8 cellular contexts compared by ENCODE assay signal in genomic region chr20:23420943-23421925, GRCh38. TPM values are rescaled to one million over a fixed set of nuclear protein-coding genes. Genes with fewer than 3 reads are reported as not detected.
A peak's percentile ranks its signal among the peaks of the same experiment; 100 is the strongest.
DNase-seq lines count a peak whose midpoint lies in the region; ATAC-seq and TF ChIP-seq lines count a peak whose summit lies in the region.

NAPB (minus strand) TSS chr20:23421488; CDS start chr20:23421402, 86 bp downstream.

- peak; percentile 89 for ATAC-seq in GM19438 (IDR thresholded peaks at IDR 0.05; ENCODE audit: low read depth, unreplicated experiment)
- peak; percentile 95 for ATAC-seq in HG03571 (IDR thresholded peaks at IDR 0.05; ENCODE audit: unreplicated experiment)

- CTCF ChIA-PET in CD4-positive, alpha-beta memory T cell (lab: Charles Lee; ENCODE audit: partially characterized antibody) = interaction anchor here (0.6 to 7.7 kb wide), 7 partner anchors 12 to 80 kb away, joined by 3 to 66 read pairs (median 8); partner anchors contain the start of gene NXT1

- intact Hi-C loops in CD4-positive, alpha-beta memory T cell (cut with micrococcal nuclease) = loop anchor here (1.0 to 5.0 kb wide), 5 partner anchors 59 to 1971 kb away; partner anchors contain the start of genes ABHD12, ACSS1, ENTPD6 and GZF1
- intact Hi-C loops in dendritic cell treated with granulocyte-macrophage colony-stimulating factor and Interleukin-4, amounts not matched to agents 40 ng/mL and 50 ng/mL, for 4 days (cut with micrococcal nuclease) = loop anchor here (5.0 kb wide), 1 partner anchor 59 kb away; the partner anchor contains the start of gene GZF1

- no peaks in the 10 kb centered on the region for H3K9me3 ChIP-seq in CD4-positive, alpha-beta memory T cell (ENCODE audit: control insufficient read depth in 1 of 2, low read length in 2 of 2)
- no peaks in the 10 kb centered on the region for H3K9me3 ChIP-seq in liver (ENCODE audit: control insufficient read depth in 4 of 4, low read length in 3 of 4)

- no peaks in the 10 kb centered on the region for H3K27me3 ChIP-seq in CD4-positive, alpha-beta memory T cell (ENCODE audit: insufficient read depth, low read length)
- no peaks in the 10 kb centered on the region for H3K27me3 ChIP-seq in liver (ENCODE audit: control insufficient read depth in 4 of 4, insufficient read depth in 4 of 4, low read length in 3 of 4)

- H3K4me3 ChIP-seq in CD4-positive, alpha-beta memory T cell (ENCODE audit: low read length in 2 of 2) = peak within 1 kb of the TSS; percentile 73 to 84
- H3K4me3 ChIP-seq in liver (ENCODE audit: low read depth in 1 of 3, low read length in 3 of 3) = peak within 1 kb of the TSS; percentile 65 to 96 (median 81)

- H3K27me3 Mint-ChIP-seq in CD4-positive, alpha-beta memory T cell = peaks cover 5 to 10% of the 10 kb centered on the region in 2 donors
- peaks cover 8% of the 10 kb centered on the region for H3K27me3 Mint-ChIP-seq in dendritic cell treated with granulocyte-macrophage colony-stimulating factor and Interleukin-4, amounts not matched to agents 40 ng/mL and 50 ng/mL, for 4 days

- H3K9ac ChIP-seq in liver (ENCODE audit: low read depth in 1 of 2, low read length in 2 of 2) = peak within 1 kb of the TSS; percentile 78 to 80

- H3K27ac Mint-ChIP-seq in CD4-positive, alpha-beta memory T cell = peak within 1 kb of the TSS; percentile 84 to 91 (median 89)
- peak within 1 kb of the TSS; percentile 83 for H3K27ac Mint-ChIP-seq in dendritic cell treated with granulocyte-macrophage colony-stimulating factor and Interleukin-4, amounts not matched to agents 40 ng/mL and 50 ng/mL, for 4 days

- no peaks in the 10 kb centered on the region for H3K9me3 Mint-ChIP-seq in CD4-positive, alpha-beta memory T cell
- no peaks in the 10 kb centered on the region for H3K9me3 Mint-ChIP-seq in dendritic cell treated with granulocyte-macrophage colony-stimulating factor and Interleukin-4, amounts not matched to agents 40 ng/mL and 50 ng/mL, for 4 days

- under 1% methylated on average over 64 of the region's 64 CpGs for WGBS in liver

- peaks cover 0 to 2% of the 10 kb centered on the region in 2 donors for H3K36me3 Mint-ChIP-seq in CD4-positive, alpha-beta memory T cell
- H3K36me3 Mint-ChIP-seq in dendritic cell treated with granulocyte-macrophage colony-stimulating factor and Interleukin-4, amounts not matched to agents 40 ng/mL and 50 ng/mL, for 4 days (ENCODE audit: low read depth) = peaks cover 11% of the 10 kb centered on the region

- peak within 1 kb of the TSS; percentile 72 for H3K27ac ChIP-seq in CD4-positive, alpha-beta memory T cell (ENCODE audit: low read depth, low read length)
- peak within 1 kb of the TSS; percentile 93 to 95 for H3K27ac ChIP-seq in liver (ENCODE audit: low read depth in 1 of 2, low read length in 2 of 2)

- POLR2A ChIA-PET in CD4-positive, alpha-beta memory T cell (lab: Charles Lee; ENCODE audit: partially characterized antibody) = interaction anchor here (0.9 to 7.6 kb wide), 8 partner anchors 11 to 1827 kb away, joined by 3 to 86 read pairs (median 4); partner anchors contain the start of genes GZF1, NXT1 and PYGB

- H3K36me3 ChIP-seq in CD4-positive, alpha-beta memory T cell (ENCODE audit: insufficient read depth, low read length) = no peaks in the 10 kb centered on the region
- H3K36me3 ChIP-seq in liver (ENCODE audit: control insufficient read depth in 4 of 4, insufficient read depth in 3 of 4, low read depth in 1 of 4, low read length in 3 of 4) = no peaks in the 10 kb centered on the region

- H3K4me1 ChIP-seq in CD4-positive, alpha-beta memory T cell (ENCODE audit: insufficient read depth, low read length) = peaks cover 21% of the 10 kb centered on the region
- peaks cover 1 to 24% (median 13%) of the 10 kb centered on the region in 4 donors for H3K4me1 ChIP-seq in liver (ENCODE audit: control insufficient read depth in 4 of 4, insufficient read depth in 4 of 4, low read length in 3 of 4)

- H3K4me1 Mint-ChIP-seq in CD4-positive, alpha-beta memory T cell = peaks cover 16 to 33% (median 26%) of the 10 kb centered on the region in 4 donors
- H3K4me1 Mint-ChIP-seq in dendritic cell treated with granulocyte-macrophage colony-stimulating factor and Interleukin-4, amounts not matched to agents 40 ng/mL and 50 ng/mL, for 4 days (ENCODE audit: low read depth) = peaks cover 8% of the 10 kb centered on the region

- peak; percentile 60 for TF ChIP-seq CTCF in liver (IDR thresholded peaks at IDR 0.05; ENCODE audit: low read depth, low read length, missing input control)

- peak within 1 kb of the TSS; percentile 83 to 91 (median 87) for H3K4me3 Mint-ChIP-seq in CD4-positive, alpha-beta memory T cell
- peak within 1 kb of the TSS; percentile 80 for H3K4me3 Mint-ChIP-seq in dendritic cell treated with granulocyte-macrophage colony-stimulating factor and Interleukin-4, amounts not matched to agents 40 ng/mL and 50 ng/mL, for 4 days

- TF ChIP-seq RAD21 in liver (IDR thresholded peaks at IDR 0.05) = peak; percentile 36 to 55

- DNase-seq in CD4-positive, alpha-beta memory T cell = peak; percentile 90 to 92 (median 91)
- DNase-seq in NCI-H748 treated with DMSO at 0.1 percent for 48 hours (lab: John Stamatoyannopoulos, UW) = peak; percentile 83
- peak; percentile 81 to 88 for DNase-seq in activated CD4-positive, alpha-beta T cell treated with anti-CD3 and anti-CD28 coated beads, Interleukin-2, amount 50 U/mL, for 24 hours (ENCODE audit: low read depth in 1 of 2, low spot score in 1 of 2)
- peak; percentile 94 for DNase-seq in stimulated activated CD4-positive, alpha-beta T cell treated with anti-CD3 and anti-CD28 coated beads, Interleukin-4, amount 100 ng/mL, for 1 hour

TF ChIP-seq in liver, 16 proteins besides CTCF, POLR2A, EP300 and RAD21:
- TF ChIP-seq YY1 (IDR thresholded peaks at IDR 0.05) = peak; percentile 98
- TF ChIP-seq GABPA (IDR thresholded peaks at IDR 0.05 in 1 of 2, conservative IDR thresholded peaks at IDR 0.05 in 1 of 2) = peak in 1 of 2 donors; percentile 19
- TF ChIP-seq FOXA2 (IDR thresholded peaks at IDR 0.05) = no peak
- TF ChIP-seq NR2F2 (IDR thresholded peaks at IDR 0.05) = peak; percentile 48

RNA-seq across cellular contexts. Expression of gene NAPB, which starts in this region (rescaled TPM):
- total RNA-seq in CD4-positive, alpha-beta memory T cell = 10 to 100 TPM; 13.3 to 14.9 TPM
- 1 to 10 TPM; 5.8 to 6.2 TPM for polyA plus RNA-seq in CD4-positive, alpha-beta memory T cell
- 10 to 100 TPM in 1 of 2 donors, 1 to 10 TPM in 1; 6.1 to 10.6 TPM for total RNA-seq in liver
- 1 to 10 TPM; 2.4 to 2.9 TPM for polyA plus RNA-seq in liver

Comparison
In these comparisons a context has a peak if more than half of its experiments do, and no peak if none do; other contexts are left out.
1. Peak in every context shown above with its lines: DNase-seq, ATAC-seq, H3K4me3 ChIP-seq and H3K27ac ChIP-seq.